12 cellular contexts compared by ENCODE assay signal in genomic region chr18:44786697-44787096, GRCh38.
DNase-seq lines count a peak whose midpoint lies in the region; ATAC-seq lines count a peak whose summit lies in the region.
"Had no signal": no experiment of that assay in that cellular context is flagged by ENCODE, and none has a peak within 500 bp of the region (broad histone marks: within the 10 kb centered on the region; RNA-seq: fewer than 3 reads in every experiment).

No MANE protein-coding gene starts in this region.

- no peaks in the 10 kb centered on the region for H3K9me3 Mint-ChIP-seq in CD8-positive, alpha-beta memory T cell
- no peaks in the 10 kb centered on the region for H3K9me3 Mint-ChIP-seq in central memory CD8-positive, alpha-beta T cell

- DNase-seq in CD8-positive, alpha-beta memory T cell = no peak
- no peak for DNase-seq in central memory CD8-positive, alpha-beta T cell (ENCODE audit: low spot score in 2 of 2)
- DNase-seq in UCSD-AML1 (lab: John Stamatoyannopoulos, UW; ENCODE audit: unreplicated experiment) (no peak), NCI-H1105 (lab: John Stamatoyannopoulos, UW) (no peak), A172 (ENCODE audit: low spot score) (no peak), cerebellar nuclear complex (lab: John Stamatoyannopoulos, UW) (no peak)
- DNase-seq: activated CD4-positive, alpha-beta T cell treated with anti-CD3 and anti-CD28 coated beads, Interleukin-2, amount 50 U/mL, for 48 hours; cortex of kidney; NCI-H510A had no signal

- H3K4me1 ChIP-seq in CD8-positive, alpha-beta memory T cell (ENCODE audit: insufficient read depth, low read length) = no peaks in the 10 kb centered on the region

- H3K27me3 Mint-ChIP-seq in CD8-positive, alpha-beta memory T cell = peaks cover 0 to 2% of the 10 kb centered on the region in 2 donors
- no peaks in the 10 kb centered on the region for H3K27me3 Mint-ChIP-seq in central memory CD8-positive, alpha-beta T cell

- H3K27ac ChIP-seq in CD8-positive, alpha-beta memory T cell (ENCODE audit: low read depth, low read length) = no peak overlapping the region
- H3K27ac ChIP-seq: C4-2B had no signal

- no peaks in the 10 kb centered on the region for H3K36me3 ChIP-seq in CD8-positive, alpha-beta memory T cell (ENCODE audit: insufficient read depth, low read length)

- H3K4me3 Mint-ChIP-seq in CD8-positive, alpha-beta memory T cell = peak overlapping the region in 6 of 7 donors; percentile 46 to 81 (median 69)
- peak overlapping the region; percentile 40 for H3K4me3 Mint-ChIP-seq in central memory CD8-positive, alpha-beta T cell

- no peaks in the 10 kb centered on the region for H3K27me3 ChIP-seq in CD8-positive, alpha-beta memory T cell (ENCODE audit: insufficient read depth, low read length, poor library complexity, severe bottlenecking)

- H3K4me3 ChIP-seq in CD8-positive, alpha-beta memory T cell (ENCODE audit: low read length) = no peak overlapping the region

- CTCF ChIA-PET in CD8-positive, alpha-beta memory T cell (lab: Charles Lee) = no interaction called here

- H3K36me3 Mint-ChIP-seq in CD8-positive, alpha-beta memory T cell = no peaks in the 10 kb centered on the region
- no peaks in the 10 kb centered on the region for H3K36me3 Mint-ChIP-seq in central memory CD8-positive, alpha-beta T cell (ENCODE audit: insufficient read depth)

- H3K4me1 Mint-ChIP-seq in CD8-positive, alpha-beta memory T cell = peaks cover 0 to 12% (median 11%) of the 10 kb centered on the region in 3 donors
- no peaks in the 10 kb centered on the region for H3K4me1 Mint-ChIP-seq in central memory CD8-positive, alpha-beta T cell

- no peaks in the 10 kb centered on the region for H3K9me3 ChIP-seq in CD8-positive, alpha-beta memory T cell (ENCODE audit: low read length)

- POLR2A ChIA-PET in CD8-positive, alpha-beta memory T cell (lab: Charles Lee) = no interaction called here

- peak; percentile 78 for ATAC-seq in GM19372 (IDR thresholded peaks at IDR 0.05; ENCODE audit: low read depth, unreplicated experiment)
- ATAC-seq in HG03066 (IDR thresholded peaks at IDR 0.05; ENCODE audit: low read depth, unreplicated experiment) = peak; percentile 80
- no peak for ATAC-seq in central memory CD8-positive, alpha-beta T cell (replicated peaks; ENCODE audit: extremely low read depth, poor library complexity, severe bottlenecking)

- H3K27ac Mint-ChIP-seq in CD8-positive, alpha-beta memory T cell = peak overlapping the region in 2 of 8 donors; percentile 22 to 79
- H3K27ac Mint-ChIP-seq in central memory CD8-positive, alpha-beta T cell (ENCODE audit: low read depth) = no peak overlapping the region
